Comparison of ENCODE assay signal across 24 cellular contexts in the genomic region with DNA sequence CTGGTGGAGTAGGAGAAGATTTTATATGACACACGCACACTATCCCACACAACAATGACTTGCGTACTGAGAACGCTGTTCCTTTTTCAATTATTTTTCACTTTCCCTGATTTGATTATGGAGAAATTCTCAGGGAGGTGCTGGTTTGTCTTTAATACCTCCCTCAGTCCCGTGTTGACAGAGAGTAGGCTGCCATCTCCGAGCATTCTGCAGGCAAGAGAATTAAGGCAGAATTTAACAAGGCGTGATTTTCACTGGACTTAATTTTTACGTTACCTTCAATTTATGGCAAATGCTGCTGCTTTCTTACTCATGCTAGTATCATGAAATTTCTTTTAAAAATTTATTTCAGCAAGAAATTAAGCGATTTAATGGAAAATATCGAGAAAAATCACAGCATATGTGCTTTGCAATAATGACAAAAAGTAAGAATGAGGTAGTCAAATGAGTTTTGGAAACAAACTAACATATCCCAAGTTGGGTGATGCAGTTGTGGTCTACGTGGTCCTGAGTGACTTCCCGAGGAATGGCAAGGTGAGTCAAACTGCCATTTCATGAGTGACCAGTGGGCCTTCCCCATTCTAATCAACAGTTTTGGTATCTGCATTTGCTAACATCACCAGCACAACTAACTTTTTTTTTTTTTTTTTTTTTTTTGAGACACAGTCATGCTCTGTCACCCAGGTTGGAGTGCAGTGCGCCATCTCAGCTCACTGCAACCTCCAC. TPM values are rescaled to one million over a fixed set of nuclear protein-coding genes. Genes with fewer than 3 reads are reported as not detected.
A peak's percentile ranks its signal among the peaks of the same experiment; 100 is the strongest.
DNase-seq lines count a peak whose midpoint lies in the region; ATAC-seq, FAIRE-seq and TF ChIP-seq lines count a peak whose summit lies in the region.
"Had no signal": no experiment of that assay in that cellular context is flagged by ENCODE, and none has a peak within 500 bp of the region (broad histone marks: within the 10 kb centered on the region; RNA-seq: fewer than 3 reads in every experiment).

No MANE protein-coding gene starts in this region.

- peaks cover 8% of the 10 kb centered on the region; the same call in 2 of the 3 replicates for H3K4me1 Mint-ChIP-seq in GM23338
- peaks cover 25 to 26% of the 10 kb centered on the region in 2 donors for H3K4me1 Mint-ChIP-seq in stimulated activated naive B cell treated with anti-CD40 and anti-IgM and Interleukin-4, amounts not matched to agents 10 μg/mL and 1 μg/mL and 100 μg/mL, for 72 hours
- H3K4me1 Mint-ChIP-seq: CD4-positive, alpha-beta memory T cell had no signal

- H3K27me3 ChIP-seq in GM23338 (ENCODE audit: insufficient read depth) = no peaks in the 10 kb centered on the region
- H3K27me3 ChIP-seq in H1 (replicated peaks in 1 of 4; ENCODE audit: control insufficient read depth in 3 of 4, extremely low read depth in 1 of 4, insufficient read depth in 3 of 4, low read length in 3 of 4) = no peaks in the 10 kb centered on the region
- no peaks in the 10 kb centered on the region for H3K27me3 ChIP-seq in right lobe of liver
- no peaks in the 10 kb centered on the region for H3K27me3 ChIP-seq in ovary
- H3K27me3 ChIP-seq: SJCRH30 had no signal

- no peak overlapping the region for H3K14ac ChIP-seq in H1 (ENCODE audit: insufficient read length)

- H3K23ac ChIP-seq in H1 (ENCODE audit: insufficient read length) = no peak overlapping the region

- 0 out of 2 replicates have a peak overlapping the region, but pooled peaks have one; percentile 56 for H2AFZ ChIP-seq in GM23338
- H2AFZ ChIP-seq in H1 (ENCODE audit: low read length) = peak overlapping the region; percentile 64; the same call in 1 of the 2 replicates
- H2AFZ ChIP-seq: PC-9 had no signal

- no peak for TF ChIP-seq POLR2A in H1 (IDR thresholded peaks at IDR 0.05; ENCODE audit: control extremely low read depth in 1 of 2, low read depth in 2 of 2, low read length in 2 of 2)
- no peak for TF ChIP-seq POLR2A in right lobe of liver (IDR thresholded peaks at IDR 0.05)
- no peak for TF ChIP-seq POLR2A in ovary (IDR thresholded peaks at IDR 0.05)

- no peak overlapping the region for H3K18ac ChIP-seq in H1 (ENCODE audit: extremely low read depth, low read length)

- intact Hi-C loops in right lobe of liver (cut with DNase I) = no loop called here
- intact Hi-C loops in ovary (cut with DNase I) = loop anchor here in 1 of 4 donors (10.0 kb wide), 1 partner anchor 341 kb away; a partner anchor contains a TSS

- no peak overlapping the region for H2BK15ac ChIP-seq in H1 (ENCODE audit: low read length)

- no peaks in the 10 kb centered on the region for H3K27me3 Mint-ChIP-seq in GM23338 (ENCODE audit: insufficient read depth, low read depth, poor library complexity)
- no peaks in the 10 kb centered on the region for H3K27me3 Mint-ChIP-seq in stimulated activated naive B cell treated with anti-CD40 and anti-IgM and Interleukin-4, amounts not matched to agents 10 μg/mL and 1 μg/mL and 100 μg/mL, for 72 hours

- no peak overlapping the region for H3K56ac ChIP-seq in H1 (replicated peaks; ENCODE audit: insufficient read length, low read depth, low read length)

- H4K20me1 ChIP-seq in GM23338 (replicated peaks; ENCODE audit: insufficient read depth) = no peaks in the 10 kb centered on the region
- no peaks in the 10 kb centered on the region for H4K20me1 ChIP-seq in H1 (replicated peaks in 1 of 2; ENCODE audit: control insufficient read depth in 1 of 2, insufficient read depth in 2 of 2, low read length in 2 of 2)

- H3K9me3 Mint-ChIP-seq in GM23338 = no peaks in the 10 kb centered on the region; the same call in 2 of the 3 replicates
- peaks cover 3% of the 10 kb centered on the region in 2 donors for H3K9me3 Mint-ChIP-seq in stimulated activated naive B cell treated with anti-CD40 and anti-IgM and Interleukin-4, amounts not matched to agents 10 μg/mL and 1 μg/mL and 100 μg/mL, for 72 hours
- H3K9me3 Mint-ChIP-seq: CD4-positive, alpha-beta memory T cell had no signal

- H3K4me1 ChIP-seq in GM23338 (ENCODE audit: insufficient read depth) (peaks cover 6% of the 10 kb centered on the region; the same call in 1 of the 2 replicates), H1 (replicated peaks in 1 of 4; ENCODE audit: control insufficient read depth in 3 of 4, insufficient read depth in 4 of 4, low read length in 3 of 4) (peaks cover 0 to 3% (median 1%) of the 10 kb centered on the region in 4 experiments; a peak in 2 of 7 replicates), right lobe of liver (peaks cover 0 to 55% (median 22%) of the 10 kb centered on the region in 4 donors), ovary (ENCODE audit: insufficient read depth) (peaks cover 4% of the 10 kb centered on the region)
- H3K4me1 ChIP-seq: SJCRH30 had no signal

- no peak overlapping the region for H4K5ac ChIP-seq in H1 (ENCODE audit: insufficient read length, low read depth, low read length)

- no peaks in the 10 kb centered on the region for H3K79me1 ChIP-seq in H1 (ENCODE audit: low read depth, low read length)

- CTCF ChIA-PET in H1 (lab: Charles Lee; ENCODE audit: partially characterized antibody) = interaction anchor here (1.0 to 3.8 kb wide), 3 partner anchors 16 to 24 kb away, joined by 3 to 15 read pairs (median 7); no protein-coding TSS in a partner anchor

- no peaks in the 10 kb centered on the region for H3K79me2 ChIP-seq in GM23338 (replicated peaks; ENCODE audit: insufficient read depth)
- H3K79me2 ChIP-seq in H1 (ENCODE audit: control insufficient read depth in 1 of 2, insufficient read depth in 2 of 2, low read length in 2 of 2) = no peaks in the 10 kb centered on the region

- no peak overlapping the region for H3K27ac Mint-ChIP-seq in GM23338
- peak overlapping the region; percentile 84 for H3K27ac Mint-ChIP-seq in stimulated activated naive B cell treated with anti-CD40 and anti-IgM and Interleukin-4, amounts not matched to agents 10 μg/mL and 1 μg/mL and 100 μg/mL, for 72 hours
- H3K27ac Mint-ChIP-seq: CD4-positive, alpha-beta memory T cell had no signal

- H2BK12ac ChIP-seq in H1 (ENCODE audit: low read depth, low read length) = no peak overlapping the region; the same call in 1 of the 2 replicates

- TF ChIP-seq EP300 in H1 (IDR thresholded peaks at IDR 0.05; ENCODE audit: borderline replicate concordance in 1 of 2, low read depth in 2 of 2, low read length in 2 of 2) (no peak), ovary (IDR thresholded peaks at IDR 0.05) (no peak)

- TF ChIP-seq RAD21 in H1 (IDR thresholded peaks at IDR 0.05 in 1 of 2, conservative IDR thresholded peaks at IDR 0.05 in 1 of 2; ENCODE audit: low read depth in 2 of 2, low read length in 2 of 2) = no peak

- H3K9me3 ChIP-seq in H1 (ENCODE audit: insufficient read depth in 2 of 2, low read depth in 1 of 2, low read length in 1 of 2) (no peaks in the 10 kb centered on the region), right lobe of liver (no peaks in the 10 kb centered on the region), ovary (no peaks in the 10 kb centered on the region)
- H3K9me3 ChIP-seq: SJCRH30 had no signal

- H3K27ac ChIP-seq in GM23338 (ENCODE audit: low read depth) (no peak overlapping the region), H1 (ENCODE audit: low read depth, low read length) (no peak overlapping the region), right lobe of liver (peak overlapping the region; percentile 73 to 83 (median 75)), ovary (no peak overlapping the region)
- H3K27ac ChIP-seq: PC-9, SJCRH30 had no signal

- FAIRE-seq in H1 (lab: Jason Lieb, UNC) = no peak
- FAIRE-seq: A204.1, G401.6, H54 had no signal

- POLR2A ChIA-PET in H1 (lab: Charles Lee; ENCODE audit: partially characterized antibody) = interaction anchor here (1.5 kb wide), 1 partner anchor 112 kb away, joined by 3 read pairs; a partner anchor contains a TSS

- TF ChIP-seq CTCF in GM23338 (conservative IDR thresholded peaks at IDR 0.05; ENCODE audit: low read depth in 2 of 2) (no peak), H1 (IDR thresholded peaks at IDR 0.05; ENCODE audit: control extremely low read depth in 1 of 3, insufficient read depth in 1 of 3, low read depth in 1 of 3, low read length in 3 of 3) (no peak), right lobe of liver (IDR thresholded peaks at IDR 0.05) (no peak), ovary (IDR thresholded peaks at IDR 0.05) (no peak)

- H3K4me2 ChIP-seq in GM23338 (no peak overlapping the region), H1 (ENCODE audit: insufficient read depth in 1 of 2, low read depth in 2 of 2, low read length in 2 of 2) (no peak overlapping the region)
- H3K4me2 ChIP-seq: PC-9 had no signal

- no peak for DNase-seq in GM23338 (ENCODE audit: low spot score)
- no peak for DNase-seq in H1 (ENCODE audit: low read depth in 1 of 2, low spot score in 2 of 2)
- DNase-seq in right lobe of liver = no peak
- DNase-seq in stimulated activated naive B cell treated with anti-CD40 and anti-IgM and Interleukin-4, amounts not matched to agents 10 μg/mL and 1 μg/mL and 100 μg/mL, for 72 hours = no peak
- no peak for DNase-seq in ovary
- no peak for DNase-seq in activated gamma-delta T cell (lab: John Stamatoyannopoulos, UW)
- DNase-seq: AML-193; C1 segment of cervical spinal cord; CD4-positive, alpha-beta memory T cell; COR-L47; KG1; MM.1S; NCI-H2029 treated with DMSO at 0.1 percent for 48 hours; NCI-H526 treated with DMSO at 0.1 percent for 48 hours; PC-9; SJCRH30 had no signal

- H4K91ac ChIP-seq in H1 (replicated peaks; ENCODE audit: insufficient read length, low read length) = no peak overlapping the region

- H2BK120ac ChIP-seq in H1 (replicated peaks; ENCODE audit: low read depth, low read length) = no peak overlapping the region

- no peak for ATAC-seq in GM23338
- peak in 3 of 4 donors; percentile 7 to 26 (median 17) for ATAC-seq in right lobe of liver
- ATAC-seq in stimulated activated naive B cell treated with anti-CD40 and anti-IgM and Interleukin-4, amounts not matched to agents 10 μg/mL and 1 μg/mL and 100 μg/mL, for 72 hours (replicated peaks) = no peak
- no peak for ATAC-seq in HG02588 (IDR thresholded peaks at IDR 0.05; ENCODE audit: unreplicated experiment)
- ATAC-seq: Right ventricle myocardium inferior, SK-N-SH treated with all-trans-retinoic acid at 6 μM for 48 hours had no signal

- H2BK20ac ChIP-seq in H1 (ENCODE audit: low read length) = no peak overlapping the region

- H3K4me3 ChIP-seq in GM23338 = no peak overlapping the region
- no peak overlapping the region for H3K4me3 ChIP-seq in H1 (ENCODE audit: extremely low read depth in 1 of 4, insufficient read depth in 2 of 4, low read depth in 3 of 4, low read length in 4 of 4)
- H3K4me3 ChIP-seq in right lobe of liver = no peak overlapping the region
- H3K4me3 ChIP-seq in ovary = no peak overlapping the region
- H3K4me3 ChIP-seq: PC-9, SJCRH30 had no signal

- no peaks in the 10 kb centered on the region for H3F3A ChIP-seq in GM23338 (replicated peaks; ENCODE audit: low read depth)

- no peaks in the 10 kb centered on the region for H3K36me3 ChIP-seq in GM23338 (ENCODE audit: insufficient read depth)
- H3K36me3 ChIP-seq in H1 (ENCODE audit: control insufficient read depth in 2 of 4, insufficient read depth in 4 of 4, low read length in 3 of 4) = no peaks in the 10 kb centered on the region
- H3K36me3 ChIP-seq in right lobe of liver = no peaks in the 10 kb centered on the region
- H3K36me3 ChIP-seq in ovary = no peaks in the 10 kb centered on the region
- H3K36me3 ChIP-seq: SJCRH30 had no signal

- no peaks in the 10 kb centered on the region for H3K9me2 ChIP-seq in GM23338 (ENCODE audit: insufficient read depth)

- peak overlapping the region; percentile 42; the same call in 1 of the 2 replicates for H4K8ac ChIP-seq in H1 (ENCODE audit: extremely low read depth, insufficient read depth, low read length)

- H3K4ac ChIP-seq in H1 (replicated peaks; ENCODE audit: insufficient read length, low read depth, low read length) = no peak overlapping the region

- WGBS in H1 (ENCODE audit: extremely low coverage in 1 of 2, insufficient coverage in 1 of 2, insufficient read length in 1 of 2, insufficient replicate concordance in 2 of 2, low coverage in 1 of 2, low lambda C conversion rate in 2 of 2, missing lambda C conversion rate in 1 of 2), 2 experiments = 89% methylated on average over 12 of the region's 12 CpGs; no CpG with 5 or more reads in 1 of the 2 experiments
- WGBS in right lobe of liver (ENCODE audit: insufficient coverage, low coverage, low lambda C conversion rate, missing lambda C conversion rate) = 67% methylated on average over 11 of the region's 12 CpGs
- 86 to 96% (median 95%) methylated on average over 12 of the region's 12 CpGs for WGBS in ovary, 3 donors

- no peaks in the 10 kb centered on the region for H3K23me2 ChIP-seq in H1 (ENCODE audit: low read depth, low read length)

- no peak overlapping the region for H2BK5ac ChIP-seq in H1 (ENCODE audit: low read depth, low read length)

- no peak overlapping the region for H3K9ac ChIP-seq in H1 (replicated peaks in 1 of 4; ENCODE audit: extremely low read depth in 1 of 4, low read depth in 3 of 4, low read length in 3 of 4)

- H2AK5ac ChIP-seq in H1 (ENCODE audit: low read depth, low read length) = no peak overlapping the region

- H3K36me3 Mint-ChIP-seq in GM23338 (ENCODE audit: low read depth) = no peaks in the 10 kb centered on the region
- peaks cover 5 to 24% of the 10 kb centered on the region in 2 donors for H3K36me3 Mint-ChIP-seq in stimulated activated naive B cell treated with anti-CD40 and anti-IgM and Interleukin-4, amounts not matched to agents 10 μg/mL and 1 μg/mL and 100 μg/mL, for 72 hours
- H3K36me3 Mint-ChIP-seq: CD4-positive, alpha-beta memory T cell had no signal

- no peak overlapping the region for H3K4me3 Mint-ChIP-seq in GM23338
- no peak overlapping the region for H3K4me3 Mint-ChIP-seq in stimulated activated naive B cell treated with anti-CD40 and anti-IgM and Interleukin-4, amounts not matched to agents 10 μg/mL and 1 μg/mL and 100 μg/mL, for 72 hours
- H3K4me3 Mint-ChIP-seq: CD4-positive, alpha-beta memory T cell had no signal

RNA-seq across cellular contexts. Expression of a gene that starts 16.9 kb away (rescaled TPM):
- not detected in 2 replicates for total RNA-seq in GM23338 (2014; rRNA removed; shearing (Covaris generic))
- polyA plus RNA-seq in GM23338 (2016; fragmentation: Nextera tagmentation; extraction: Ambion mirVana) (not detected in 2 replicates), H1 (2011; rRNA removed) (not detected in 2 replicates), ovary (10 to 100 TPM in 1 of 2 donors, under 1 TPM in 1; 0.61 to 10.3 TPM)
- total RNA-seq in H1 (2021; fragmentation: NEBNext Ultra II Directional; extraction: Animal tissue kit (Norgen Biotek cat#: 25700)) = not detected in 2 replicates
- not detected for polyA plus RNA-seq in H1 (2011; cell fraction: cytosol; rRNA removed)
- polyA plus RNA-seq in H1 (2011; cell fraction: nucleus; rRNA removed) = not detected
- polyA plus RNA-seq in H1 (2012, experiment 1 of 2) = not detected in 4 replicates
- not detected for polyA plus RNA-seq in H1 (2012, experiment 2 of 2)
- not detected for polyA plus RNA-seq in H1 (2013, experiment 1 of 2)
- not detected for polyA plus RNA-seq in H1 (2013, experiment 2 of 2)
- polyA minus RNA-seq in H1 (2011; rRNA and poly(A)+ RNA removed) = not detected in 2 replicates
- polyA minus RNA-seq in H1 (2011; cell fraction: cytosol; rRNA and poly(A)+ RNA removed) = not detected
- not detected for polyA minus RNA-seq in H1 (2011; cell fraction: nucleus; rRNA and poly(A)+ RNA removed)
- total RNA-seq in right lobe of liver (100 to 1,000 TPM in 1 of 6 experiments, 10 to 100 TPM in 5; 32.9 to 134 (median 61.0) TPM), ovary (1 to 10 TPM in 1 of 7 donors, under 1 TPM in 4, not detected in 2; 0.48 to 1.8 (median 0.65) TPM)
- total RNA-seq: CD4-positive, alpha-beta memory T cell; NCI-H460; PC-9; RPMI7951; SJCRH30 had no signal
- polyA plus RNA-seq: CD4-positive, alpha-beta memory T cell had no signal

RNA-seq across cellular contexts. Expression of a gene that starts 43.7 kb away (rescaled TPM):
- 5.5 and 6.5 TPM in 2 replicates for total RNA-seq in GM23338 (2014; rRNA removed; shearing (Covaris generic))
- polyA plus RNA-seq in GM23338 (2016; fragmentation: Nextera tagmentation; extraction: Ambion mirVana) (3.7 TPM in 2 replicates), H1 (2011; rRNA removed) (6.6 and 9.6 TPM in 2 replicates), ovary (10 to 100 TPM in 1 of 2 donors, 1 to 10 TPM in 1; 4.8 to 36.6 TPM)
- total RNA-seq in H1 (2021; fragmentation: NEBNext Ultra II Directional; extraction: Animal tissue kit (Norgen Biotek cat#: 25700)) = 5.9 and 6.3 TPM in 2 replicates
- polyA plus RNA-seq in H1 (2011; cell fraction: cytosol; rRNA removed) = 8.3 TPM
- polyA plus RNA-seq in H1 (2011; cell fraction: nucleus; rRNA removed) = 8.9 TPM
- 3.7 to 5.0 TPM (median 4.9 TPM) in 4 replicates for polyA plus RNA-seq in H1 (2012, experiment 1 of 2)
- polyA plus RNA-seq in H1 (2012, experiment 2 of 2) = 5.3 TPM
- 4.9 TPM for polyA plus RNA-seq in H1 (2013, experiment 1 of 2)
- polyA plus RNA-seq in H1 (2013, experiment 2 of 2) = 7.0 TPM
- 14.2 and 17.0 TPM in 2 replicates for polyA minus RNA-seq in H1 (2011; rRNA and poly(A)+ RNA removed)
- polyA minus RNA-seq in H1 (2011; cell fraction: cytosol; rRNA and poly(A)+ RNA removed) = 6.9 TPM
- 9.9 TPM for polyA minus RNA-seq in H1 (2011; cell fraction: nucleus; rRNA and poly(A)+ RNA removed)
- total RNA-seq in right lobe of liver (10 to 100 TPM; 24.6 to 64.3 (median 52.6) TPM), ovary (10 to 100 TPM in 4 of 7 donors, 1 to 10 TPM in 3; 8.2 to 11.3 (median 10.5) TPM)

Comparison
In these comparisons a context has a peak if more than half of its experiments do, and no peak if none do; other contexts are left out.
1. ATAC-seq: peak in right lobe of liver (3 of 4); none in GM23338 (single experiment), stimulated activated naive B cell treated with anti-CD40 and anti-IgM and Interleukin-4, amounts not matched to agents 10 μg/mL and 1 μg/mL and 100 μg/mL, for 72 hours (0 of 2) and HG02588 (single experiment).
2. H3K27ac ChIP-seq: peak in right lobe of liver (3 of 3); none in GM23338 (single experiment), H1 (single experiment) and ovary (0 of 2).
3. RNA of a gene that starts 16.9 kb away (total RNA-seq): 32.9 to 134 TPM in right lobe of liver; 0.48 to 1.8 TPM in ovary, not detected in GM23338 and not detected in H1; every median in the first group is over 10 times any median in the second.